1 cellular context compared by ENCODE assay signal in genomic region chr11:77589521-77590193, GRCh38.
A peak's percentile ranks its signal among the peaks of the same experiment; 100 is the strongest.
TF ChIP-seq lines count a peak whose summit lies in the region.

A gene with protein sequence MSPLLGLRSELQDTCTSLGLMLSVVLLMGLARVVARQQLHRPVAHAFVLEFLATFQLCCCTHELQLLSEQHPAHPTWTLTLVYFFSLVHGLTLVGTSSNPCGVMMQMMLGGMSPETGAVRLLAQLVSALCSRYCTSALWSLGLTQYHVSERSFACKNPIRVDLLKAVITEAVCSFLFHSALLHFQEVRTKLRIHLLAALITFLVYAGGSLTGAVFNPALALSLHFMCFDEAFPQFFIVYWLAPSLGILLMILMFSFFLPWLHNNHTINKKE (plus strand): TSS chr11:77589953. CDS start chr11:77589993, 40 bp downstream.

TF ChIP-seq in HepG2, 621 proteins besides CTCF, POLR2A, EP300 and RAD21 (continued from another document):
- TF ChIP-seq KLF16 (CRISPR knock-in tag; IDR thresholded peaks at IDR 0.05), result peak in 1 of 2 experiments; percentile 91; a peak in 2 of 4 replicates
- peak; percentile 98 for TF ChIP-seq RBFOX2 (IDR thresholded peaks at IDR 0.05; ENCODE audit: low read depth, low read length)
- TF ChIP-seq MYC (CRISPR knock-in tag; IDR thresholded peaks at IDR 0.05; ENCODE audit: borderline replicate concordance), result peak; percentile 70
- no peak; the same call in 1 of the 2 replicates for TF ChIP-seq PCBP1 (IDR thresholded peaks at IDR 0.05; ENCODE audit: borderline replicate concordance, low read depth, low read length)
- peak; percentile 9 for TF ChIP-seq ZEB1 (IDR thresholded peaks at IDR 0.05; ENCODE audit: insufficient replicate concordance, low read depth)
- TF ChIP-seq ZBTB8A (CRISPR knock-in tag; IDR thresholded peaks at IDR 0.05; ENCODE audit: borderline replicate concordance, low read depth), result 0 out of 2 replicates have a peak, but pooled peaks have one; percentile 54
- TF ChIP-seq CBX2 (IDR thresholded peaks at IDR 0.05; ENCODE audit: low read depth, low read length), result no peak
- no peak for TF ChIP-seq CBX2 (CRISPR knock-in tag; IDR thresholded peaks at IDR 0.05; ENCODE audit: low read depth)
- peak; percentile 68 for TF ChIP-seq ZNF883 (CRISPR knock-in tag; IDR thresholded peaks at IDR 0.05; ENCODE audit: not compliant biosample characterization)
- TF ChIP-seq HOXA9 (CRISPR knock-in tag; IDR thresholded peaks at IDR 0.05; ENCODE audit: borderline replicate concordance), result no peak
- TF ChIP-seq ZNF674 (CRISPR knock-in tag; IDR thresholded peaks at IDR 0.05; ENCODE audit: low read depth), result no peak
- TF ChIP-seq ZNF350 (CRISPR knock-in tag; IDR thresholded peaks at IDR 0.05; ENCODE audit: borderline replicate concordance, low read depth), result peak; percentile 71
- TF ChIP-seq, protein P1, sequence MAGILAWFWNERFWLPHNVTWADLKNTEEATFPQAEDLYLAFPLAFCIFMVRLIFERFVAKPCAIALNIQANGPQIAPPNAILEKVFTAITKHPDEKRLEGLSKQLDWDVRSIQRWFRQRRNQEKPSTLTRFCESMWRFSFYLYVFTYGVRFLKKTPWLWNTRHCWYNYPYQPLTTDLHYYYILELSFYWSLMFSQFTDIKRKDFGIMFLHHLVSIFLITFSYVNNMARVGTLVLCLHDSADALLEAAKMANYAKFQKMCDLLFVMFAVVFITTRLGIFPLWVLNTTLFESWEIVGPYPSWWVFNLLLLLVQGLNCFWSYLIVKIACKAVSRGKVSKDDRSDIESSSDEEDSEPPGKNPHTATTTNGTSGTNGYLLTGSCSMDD (CRISPR knock-in tag; IDR thresholded peaks at IDR 0.05), result no peak; the same call in 1 of the 2 replicates
- TF ChIP-seq, protein P2, sequence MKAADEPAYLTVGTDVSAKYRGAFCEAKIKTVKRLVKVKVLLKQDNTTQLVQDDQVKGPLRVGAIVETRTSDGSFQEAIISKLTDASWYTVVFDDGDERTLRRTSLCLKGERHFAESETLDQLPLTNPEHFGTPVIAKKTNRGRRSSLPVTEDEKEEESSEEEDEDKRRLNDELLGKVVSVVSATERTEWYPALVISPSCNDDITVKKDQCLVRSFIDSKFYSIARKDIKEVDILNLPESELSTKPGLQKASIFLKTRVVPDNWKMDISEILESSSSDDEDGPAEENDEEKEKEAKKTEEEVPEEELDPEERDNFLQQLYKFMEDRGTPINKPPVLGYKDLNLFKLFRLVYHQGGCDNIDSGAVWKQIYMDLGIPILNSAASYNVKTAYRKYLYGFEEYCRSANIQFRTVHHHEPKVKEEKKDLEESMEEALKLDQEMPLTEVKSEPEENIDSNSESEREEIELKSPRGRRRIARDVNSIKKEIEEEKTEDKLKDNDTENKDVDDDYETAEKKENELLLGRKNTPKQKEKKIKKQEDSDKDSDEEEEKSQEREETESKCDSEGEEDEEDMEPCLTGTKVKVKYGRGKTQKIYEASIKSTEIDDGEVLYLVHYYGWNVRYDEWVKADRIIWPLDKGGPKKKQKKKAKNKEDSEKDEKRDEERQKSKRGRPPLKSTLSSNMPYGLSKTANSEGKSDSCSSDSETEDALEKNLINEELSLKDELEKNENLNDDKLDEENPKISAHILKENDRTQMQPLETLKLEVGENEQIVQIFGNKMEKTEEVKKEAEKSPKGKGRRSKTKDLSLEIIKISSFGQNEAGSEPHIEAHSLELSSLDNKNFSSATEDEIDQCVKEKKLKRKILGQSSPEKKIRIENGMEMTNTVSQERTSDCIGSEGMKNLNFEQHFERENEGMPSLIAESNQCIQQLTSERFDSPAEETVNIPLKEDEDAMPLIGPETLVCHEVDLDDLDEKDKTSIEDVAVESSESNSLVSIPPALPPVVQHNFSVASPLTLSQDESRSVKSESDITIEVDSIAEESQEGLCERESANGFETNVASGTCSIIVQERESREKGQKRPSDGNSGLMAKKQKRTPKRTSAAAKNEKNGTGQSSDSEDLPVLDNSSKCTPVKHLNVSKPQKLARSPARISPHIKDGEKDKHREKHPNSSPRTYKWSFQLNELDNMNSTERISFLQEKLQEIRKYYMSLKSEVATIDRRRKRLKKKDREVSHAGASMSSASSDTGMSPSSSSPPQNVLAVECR (CRISPR knock-in tag; IDR thresholded peaks at IDR 0.05; ENCODE audit: borderline replicate concordance), result peak; percentile 89; the same call in 1 of the 2 replicates
- TF ChIP-seq ZSCAN29 (CRISPR knock-in tag; conservative IDR thresholded peaks at IDR 0.05), result no peak
- peak; percentile 87 for TF ChIP-seq ZNF224 (CRISPR knock-in tag; IDR thresholded peaks at IDR 0.05)
- TF ChIP-seq MTA1 (CRISPR knock-in tag; IDR thresholded peaks at IDR 0.05; ENCODE audit: borderline replicate concordance), result 0 out of 2 replicates have a peak, but pooled peaks have one; percentile 62
- TF ChIP-seq NR1H2 (CRISPR knock-in tag; IDR thresholded peaks at IDR 0.05; ENCODE audit: borderline replicate concordance, low read depth), result no peak
- TF ChIP-seq KDM5B (CRISPR knock-in tag; IDR thresholded peaks at IDR 0.05; ENCODE audit: borderline replicate concordance), result peak; percentile 87
- TF ChIP-seq ZSCAN25 (CRISPR knock-in tag; IDR thresholded peaks at IDR 0.05), result peak; percentile 46
- TF ChIP-seq SIN3A (IDR thresholded peaks at IDR 0.05; ENCODE audit: borderline replicate concordance, low read depth, low read length), result peak; percentile 91; the same call in 1 of the 2 replicates
- TF ChIP-seq ATF6 (CRISPR knock-in tag; conservative IDR thresholded peaks at IDR 0.05), result no peak
- no peak for TF ChIP-seq ZNF557 (CRISPR knock-in tag; IDR thresholded peaks at IDR 0.05)
- no peak; the same call in none of the 2 replicates for TF ChIP-seq ZBTB2 (CRISPR knock-in tag; IDR thresholded peaks at IDR 0.05; ENCODE audit: low read depth)
- no peak for TF ChIP-seq MAFK (conservative IDR thresholded peaks at IDR 0.05 in 1 of 2, IDR thresholded peaks at IDR 0.05 in 1 of 2; ENCODE audit: low read length in 2 of 2)
- TF ChIP-seq, protein P3, sequence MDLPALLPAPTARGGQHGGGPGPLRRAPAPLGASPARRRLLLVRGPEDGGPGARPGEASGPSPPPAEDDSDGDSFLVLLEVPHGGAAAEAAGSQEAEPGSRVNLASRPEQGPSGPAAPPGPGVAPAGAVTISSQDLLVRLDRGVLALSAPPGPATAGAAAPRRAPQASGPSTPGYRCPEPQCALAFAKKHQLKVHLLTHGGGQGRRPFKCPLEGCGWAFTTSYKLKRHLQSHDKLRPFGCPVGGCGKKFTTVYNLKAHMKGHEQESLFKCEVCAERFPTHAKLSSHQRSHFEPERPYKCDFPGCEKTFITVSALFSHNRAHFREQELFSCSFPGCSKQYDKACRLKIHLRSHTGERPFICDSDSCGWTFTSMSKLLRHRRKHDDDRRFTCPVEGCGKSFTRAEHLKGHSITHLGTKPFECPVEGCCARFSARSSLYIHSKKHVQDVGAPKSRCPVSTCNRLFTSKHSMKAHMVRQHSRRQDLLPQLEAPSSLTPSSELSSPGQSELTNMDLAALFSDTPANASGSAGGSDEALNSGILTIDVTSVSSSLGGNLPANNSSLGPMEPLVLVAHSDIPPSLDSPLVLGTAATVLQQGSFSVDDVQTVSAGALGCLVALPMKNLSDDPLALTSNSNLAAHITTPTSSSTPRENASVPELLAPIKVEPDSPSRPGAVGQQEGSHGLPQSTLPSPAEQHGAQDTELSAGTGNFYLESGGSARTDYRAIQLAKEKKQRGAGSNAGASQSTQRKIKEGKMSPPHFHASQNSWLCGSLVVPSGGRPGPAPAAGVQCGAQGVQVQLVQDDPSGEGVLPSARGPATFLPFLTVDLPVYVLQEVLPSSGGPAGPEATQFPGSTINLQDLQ (CRISPR knock-in tag; IDR thresholded peaks at IDR 0.05), result peak; percentile 87
- no peak for TF ChIP-seq ZNF629 (CRISPR knock-in tag; conservative IDR thresholded peaks at IDR 0.05)
- peak; percentile 62 for TF ChIP-seq SAP130 (CRISPR knock-in tag; IDR thresholded peaks at IDR 0.05; ENCODE audit: low read depth)
- no peak; the same call in 1 of the 2 replicates for TF ChIP-seq SP2 (CRISPR knock-in tag; IDR thresholded peaks at IDR 0.05)
- TF ChIP-seq ZNF235 (CRISPR knock-in tag; IDR thresholded peaks at IDR 0.05; ENCODE audit: borderline replicate concordance), result peak; percentile 95; the same call in 1 of the 2 replicates
- peak; percentile 87 for TF ChIP-seq ZC3H13 (CRISPR knock-in tag; IDR thresholded peaks at IDR 0.05)
- peak; percentile 88 for TF ChIP-seq ZNF329 (CRISPR knock-in tag; IDR thresholded peaks at IDR 0.05; ENCODE audit: low read depth)
- TF ChIP-seq, protein P4, sequence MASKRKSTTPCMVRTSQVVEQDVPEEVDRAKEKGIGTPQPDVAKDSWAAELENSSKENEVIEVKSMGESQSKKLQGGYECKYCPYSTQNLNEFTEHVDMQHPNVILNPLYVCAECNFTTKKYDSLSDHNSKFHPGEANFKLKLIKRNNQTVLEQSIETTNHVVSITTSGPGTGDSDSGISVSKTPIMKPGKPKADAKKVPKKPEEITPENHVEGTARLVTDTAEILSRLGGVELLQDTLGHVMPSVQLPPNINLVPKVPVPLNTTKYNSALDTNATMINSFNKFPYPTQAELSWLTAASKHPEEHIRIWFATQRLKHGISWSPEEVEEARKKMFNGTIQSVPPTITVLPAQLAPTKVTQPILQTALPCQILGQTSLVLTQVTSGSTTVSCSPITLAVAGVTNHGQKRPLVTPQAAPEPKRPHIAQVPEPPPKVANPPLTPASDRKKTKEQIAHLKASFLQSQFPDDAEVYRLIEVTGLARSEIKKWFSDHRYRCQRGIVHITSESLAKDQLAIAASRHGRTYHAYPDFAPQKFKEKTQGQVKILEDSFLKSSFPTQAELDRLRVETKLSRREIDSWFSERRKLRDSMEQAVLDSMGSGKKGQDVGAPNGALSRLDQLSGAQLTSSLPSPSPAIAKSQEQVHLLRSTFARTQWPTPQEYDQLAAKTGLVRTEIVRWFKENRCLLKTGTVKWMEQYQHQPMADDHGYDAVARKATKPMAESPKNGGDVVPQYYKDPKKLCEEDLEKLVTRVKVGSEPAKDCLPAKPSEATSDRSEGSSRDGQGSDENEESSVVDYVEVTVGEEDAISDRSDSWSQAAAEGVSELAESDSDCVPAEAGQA (IDR thresholded peaks at IDR 0.05; ENCODE audit: low read depth), result 0 out of 2 replicates have a peak, but pooled peaks have one; percentile 28
- TF ChIP-seq, protein P4 (CRISPR knock-in tag; IDR thresholded peaks at IDR 0.05; ENCODE audit: borderline replicate concordance), result no peak
- no peak for TF ChIP-seq ZNF740 (CRISPR knock-in tag; IDR thresholded peaks at IDR 0.05)
- TF ChIP-seq CAMTA2 (CRISPR knock-in tag; IDR thresholded peaks at IDR 0.05; ENCODE audit: borderline replicate concordance), result 0 out of 2 replicates have a peak, but pooled peaks have one; percentile 74
- peak; percentile 21 for TF ChIP-seq FOXA3 (CRISPR knock-in tag; IDR thresholded peaks at IDR 0.05)
- no peak; the same call in 1 of the 2 replicates for TF ChIP-seq IRX3 (CRISPR knock-in tag; IDR thresholded peaks at IDR 0.05; ENCODE audit: borderline replicate concordance, low read depth)
- no peak for TF ChIP-seq MLLT10 (CRISPR knock-in tag; IDR thresholded peaks at IDR 0.05)
- TF ChIP-seq ESRRA (CRISPR knock-in tag; IDR thresholded peaks at IDR 0.05; ENCODE audit: low read depth), result 0 out of 2 replicates have a peak, but pooled peaks have one; percentile 26
